15 cellular contexts compared by ENCODE assay signal in the genomic region with DNA sequence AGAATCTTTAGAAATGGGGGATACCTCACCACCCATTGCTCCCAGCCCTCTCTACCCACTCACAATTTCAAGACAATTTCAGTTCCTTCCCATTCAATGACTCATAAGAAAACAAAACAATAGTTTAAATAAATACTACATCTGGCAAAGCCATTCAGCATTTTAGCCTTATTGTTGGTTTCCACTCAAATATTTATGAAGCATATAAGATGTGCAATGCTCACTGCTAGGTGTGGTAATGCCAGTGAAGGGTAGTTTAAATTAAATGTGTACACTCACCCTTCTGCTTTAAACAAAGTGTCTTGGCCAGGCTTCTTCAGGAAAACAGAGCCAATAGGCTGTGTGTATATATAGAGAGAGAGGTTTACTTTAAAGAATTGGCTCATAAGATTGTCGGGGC. TPM values are rescaled to one million over a fixed set of nuclear protein-coding genes. Genes with fewer than 3 reads are reported as not detected.
DNase-seq lines count a peak whose midpoint lies in the region; ATAC-seq and TF ChIP-seq lines count a peak whose summit lies in the region.
"Had no signal": no experiment of that assay in that cellular context is flagged by ENCODE, and none has a peak within 500 bp of the region (broad histone marks: within the 10 kb centered on the region; RNA-seq: fewer than 3 reads in every experiment).

No MANE protein-coding gene starts in this region.

- H3K36me3 Mint-ChIP-seq in activated naive CD8-positive, alpha-beta T cell treated with anti-CD3 and anti-CD28 coated beads for 36 hours: peaks cover 1% of the 10 kb centered on the region

- no peaks in the 10 kb centered on the region for H3K9me3 ChIP-seq in heart right ventricle
- H3K9me3 ChIP-seq: right lobe of liver, thyroid gland had no signal

- H3K9me3 Mint-ChIP-seq in activated naive CD8-positive, alpha-beta T cell treated with anti-CD3 and anti-CD28 coated beads for 36 hours: no peaks in the 10 kb centered on the region
- H3K9me3 Mint-ChIP-seq: activated T-helper 1 cell treated with anti-CD3 and anti-CD28 coated beads, Interleukin-12 subunit alpha, Interleukin-12 subunit beta, Interleukin-2, Interleukin-4 antibody, amounts not matched to agents 30 ng/mL and 10 ng/mL and 1 ng/mL, durations not matched to agents 14 hours and 24 hours and 36 hours; naive thymus-derived CD4-positive, alpha-beta T cell had no signal

- intact Hi-C loops in heart right ventricle (cut with DNase I): loop anchor here in 1 of 10 donors (5.0 kb wide), 1 partner anchor 37 kb away; a partner anchor contains a TSS
- intact Hi-C loops in Right ventricle myocardium superior (cut with DNase I): no loop called here

- H3K4me3 Mint-ChIP-seq in activated naive CD8-positive, alpha-beta T cell treated with anti-CD3 and anti-CD28 coated beads for 36 hours: no peak overlapping the region
- H3K4me3 Mint-ChIP-seq: activated T-helper 1 cell treated with anti-CD3 and anti-CD28 coated beads, Interleukin-12 subunit alpha, Interleukin-12 subunit beta, Interleukin-2, Interleukin-4 antibody, amounts not matched to agents 30 ng/mL and 10 ng/mL and 1 ng/mL, durations not matched to agents 14 hours and 24 hours and 36 hours; naive thymus-derived CD4-positive, alpha-beta T cell had no signal

- WGBS in heart right ventricle, 2 donors: 68 to 70% methylated on average over 1 of the region's 1 CpG

- peaks cover 8% of the 10 kb centered on the region for H3K4me1 Mint-ChIP-seq in activated naive CD8-positive, alpha-beta T cell treated with anti-CD3 and anti-CD28 coated beads for 36 hours

- no peaks in the 10 kb centered on the region for H3K36me3 ChIP-seq in heart right ventricle
- H3K36me3 ChIP-seq: right lobe of liver, thyroid gland had no signal

- peaks cover 12 to 73% (median 58%) of the 10 kb centered on the region in 9 donors for H3K4me1 ChIP-seq in heart right ventricle

- H3K27me3 Mint-ChIP-seq in activated naive CD8-positive, alpha-beta T cell treated with anti-CD3 and anti-CD28 coated beads for 36 hours: no peaks in the 10 kb centered on the region
- H3K27me3 Mint-ChIP-seq: naive thymus-derived CD4-positive, alpha-beta T cell had no signal

- peak overlapping the region in 9 of 10 donors; percentile 26 to 76 (median 56) for H3K27ac ChIP-seq in heart right ventricle
- H3K27ac ChIP-seq: right lobe of liver, thyroid gland had no signal

- H3K27ac Mint-ChIP-seq in activated naive CD8-positive, alpha-beta T cell treated with anti-CD3 and anti-CD28 coated beads for 36 hours: no peak overlapping the region
- H3K27ac Mint-ChIP-seq: activated T-helper 1 cell treated with anti-CD3 and anti-CD28 coated beads, Interleukin-12 subunit alpha, Interleukin-12 subunit beta, Interleukin-2, Interleukin-4 antibody, amounts not matched to agents 30 ng/mL and 10 ng/mL and 1 ng/mL, durations not matched to agents 14 hours and 24 hours and 36 hours; naive thymus-derived CD4-positive, alpha-beta T cell had no signal

- no peaks in the 10 kb centered on the region for H3K27me3 ChIP-seq in heart right ventricle
- H3K27me3 ChIP-seq: right lobe of liver, thyroid gland had no signal

- TF ChIP-seq CTCF in heart right ventricle (IDR thresholded peaks at IDR 0.05) (no peak), cardiac fibroblast (IDR thresholded peaks at IDR 0.05; ENCODE audit: low read depth, low read length) (no peak)

- ATAC-seq in heart right ventricle (peak in 1 of 8 donors; percentile 38), Right ventricle myocardium superior (ENCODE audit: poor library complexity) (no peak)
- ATAC-seq: naive thymus-derived CD4-positive, alpha-beta T cell; right lobe of liver had no signal

- H3K4me3 ChIP-seq in heart right ventricle (no peak overlapping the region), cardiac fibroblast (replicated peaks in 1 of 2; ENCODE audit: low read depth in 2 of 2, low read length in 2 of 2) (no peak overlapping the region)
- H3K4me3 ChIP-seq: right lobe of liver, thyroid gland had no signal

- no peak for DNase-seq in heart right ventricle
- no peak for DNase-seq in Right ventricle myocardium superior
- DNase-seq in cardiac fibroblast (ENCODE audit: low read depth in 2 of 2): peak; percentile 19 to 81
- DNase-seq in iris pigment epithelial cell (ENCODE audit: low read depth): peak; percentile 49
- DNase-seq in NCI-H1048 (lab: John Stamatoyannopoulos, UW): no peak
- no peak for DNase-seq in T1000 (lab: John Stamatoyannopoulos, UW)
- no peak for DNase-seq in GF-D8 (lab: John Stamatoyannopoulos, UW)
- DNase-seq in activated naive CD8-positive, alpha-beta T cell treated with anti-CD3 and anti-CD28 coated beads for 36 hours: no peak
- DNase-seq: activated CD4-positive, alpha-beta T cell treated with anti-CD3 and anti-CD28 coated beads, Interleukin-2, amount 50 U/mL, for 1 hour; naive thymus-derived CD4-positive, alpha-beta T cell; NCI-H1105; right lobe of liver; RPMI8226; thyroid gland had no signal

RNA-seq across cellular contexts. Expression of a gene that starts 37.0 kb away (rescaled TPM):
- total RNA-seq in heart right ventricle: 10 to 100 TPM; 19.5 to 28.4 (median 25.5) TPM
- polyA plus RNA-seq in heart right ventricle: 10 to 100 TPM; 17.3 to 24.5 TPM
- 23.1 TPM for total RNA-seq in Right ventricle myocardium superior
- total RNA-seq in activated naive CD8-positive, alpha-beta T cell treated with anti-CD3 and anti-CD28 coated beads for 36 hours: 10 to 100 TPM; 38.4 to 39.4 TPM

Comparison
In these comparisons a context has a peak if more than half of its experiments do, and no peak if none do; other contexts are left out.
1. DNase-seq: peak in cardiac fibroblast (2 of 2) and iris pigment epithelial cell (single experiment); none in heart right ventricle (0 of 2), Right ventricle myocardium superior (single experiment), NCI-H1048 (single experiment), T1000 (single experiment), GF-D8 (single experiment) and activated naive CD8-positive, alpha-beta T cell treated with anti-CD3 and anti-CD28 coated beads for 36 hours (single experiment).